29 cellular contexts compared by ENCODE assay signal in the genomic region with DNA sequence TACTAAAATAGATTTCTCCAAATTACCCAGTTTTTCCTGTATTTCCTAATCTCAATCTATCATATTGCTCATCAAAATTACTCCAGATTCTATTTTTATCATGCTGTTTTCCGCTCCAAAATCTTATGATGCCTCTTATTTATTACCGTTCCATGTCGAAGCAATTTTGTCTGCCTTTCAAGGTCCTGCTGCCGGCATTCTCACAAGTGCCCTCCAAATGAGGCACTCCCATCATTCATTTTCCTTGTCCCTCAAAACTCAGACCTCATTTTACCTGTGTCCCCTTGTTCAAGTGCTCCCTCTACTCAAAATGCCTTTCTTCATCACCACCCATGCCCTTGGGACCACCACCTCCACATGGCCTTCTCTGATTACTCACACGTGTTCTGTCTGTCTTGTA.
"Had no signal": no experiment of that assay in that cellular context is flagged by ENCODE, and none has a peak within 500 bp of the region (broad histone marks: within the 10 kb centered on the region; RNA-seq: fewer than 3 reads in every experiment).

No MANE protein-coding gene starts in this region.

- FAIRE-seq: endometrium, endothelial cell of umbilical vein had no signal

- H3K36me3 ChIP-seq: ascending aorta, breast epithelium, cardiac muscle cell, colonic mucosa, esophagus squamous epithelium had no signal

- H3K4me3 ChIP-seq: ascending aorta, breast epithelium, cardiac muscle cell, colonic mucosa, esophagus squamous epithelium had no signal

- H3K9me3 ChIP-seq: ascending aorta, breast epithelium, colonic mucosa, esophagus squamous epithelium had no signal

- H3K27ac ChIP-seq: ascending aorta, breast epithelium, cardiac muscle cell, colonic mucosa, epithelial cell of prostate, esophagus squamous epithelium had no signal

- DNase-seq: activated CD4-positive, alpha-beta memory T cell treated with anti-CD3 and anti-CD28 coated beads, Interleukin-2, amount 10 ng/mL, durations not matched to agents 7 days and 5 days; activated CD4-positive, alpha-beta T cell treated with anti-CD3 and anti-CD28 coated beads for 36 hours; activated CD4-positive, alpha-beta T cell treated with anti-CD3 and anti-CD28 coated beads, Interleukin-2, amount 10 ng/mL, durations not matched to agents 7 days and 5 days; activated CD4-positive, alpha-beta T cell treated with anti-CD3 and anti-CD28 coated beads, Interleukin-2, amount 50 U/mL, for 4 hours; activated CD4-positive, CD25-positive, alpha-beta regulatory T cell; activated CD4-positive, CD25-positive, alpha-beta regulatory T cell treated with anti-CD3 and anti-CD28 coated beads, Interleukin-2, amount 50 U/mL, for 72 hours; activated CD8-positive, alpha-beta memory T cell treated with anti-CD3 and anti-CD28 coated beads, Interleukin-2, amount 50 U/mL, for 48 hours; activated gamma-delta T cell; activated naive CD4-positive, alpha-beta T cell; activated naive CD4-positive, alpha-beta T cell treated with anti-CD3 and anti-CD28 coated beads, Interleukin-2, amount 50 U/mL, for 16 hours; activated naive CD8-positive, alpha-beta T cell treated with anti-CD3 and anti-CD28 coated beads for 36 hours; activated naive CD8-positive, alpha-beta T cell treated with anti-CD3 and anti-CD28 coated beads, Interleukin-2, amount 50 U/mL, for 24 hours; activated T-cell treated with anti-CD3 and anti-CD28 coated beads for 4 hours; activated T-cell treated with anti-CD3 and anti-CD28 coated beads, Interleukin-2, amount 50 U/mL, for 24 hours; activated T-cell treated with anti-CD3 and anti-CD28 coated beads, Interleukin-2, amount 50 U/mL, for 72 hours; central memory CD4-positive, alpha-beta T cell; cerebellar nuclear complex; colonic mucosa; effector CD8-positive, alpha-beta T cell; esophagus squamous epithelium; foreskin melanocyte; head of caudate nucleus; T-helper 2 cell had no signal

- H3K4me1 ChIP-seq: ascending aorta, breast epithelium, colonic mucosa, esophagus squamous epithelium had no signal

- ATAC-seq: activated CD4-positive, alpha-beta T cell treated with anti-CD3 and anti-CD28 coated beads for 36 hours; activated naive CD8-positive, alpha-beta T cell treated with anti-CD3 and anti-CD28 coated beads, Interleukin-2, amount 50 U/mL, for 24 hours; activated T-cell treated with anti-CD3 and anti-CD28 coated beads, Interleukin-2, amount 50 U/mL, for 72 hours had no signal

- H3K27me3 ChIP-seq: ascending aorta, breast epithelium, cardiac muscle cell, colonic mucosa, esophagus squamous epithelium had no signal
